ENCODE assay signal across 17 cellular contexts in genomic region chr19:2080336-2080988, GRCh38. TPM values are rescaled to one million over a fixed set of nuclear protein-coding genes. Genes with fewer than 3 reads are reported as not detected.
DNase-seq lines count a peak whose midpoint lies in the region; ATAC-seq, FAIRE-seq and TF ChIP-seq lines count a peak whose summit lies in the region.
"Had no signal": no experiment of that assay in that cellular context is flagged by ENCODE, and none has a peak within 500 bp of the region (broad histone marks: within the 10 kb centered on the region; RNA-seq: fewer than 3 reads in every experiment).

No MANE protein-coding gene starts in this region.

- ATAC-seq in RWPE2 (ENCODE audit: low read depth), result no peak
- ATAC-seq in GM19395 (IDR thresholded peaks at IDR 0.05; ENCODE audit: unreplicated experiment), result no peak

- no peak for FAIRE-seq in RCC 7860 (lab: Jason Lieb, UNC)

- H3K36me3 ChIP-seq in RWPE2 (ENCODE audit: low read depth), result peaks cover 87% of the 10 kb centered on the region
- peaks cover 32% of the 10 kb centered on the region for H3K36me3 ChIP-seq in endodermal cell (ENCODE audit: control insufficient read depth, insufficient read depth, low read length)
- H3K36me3 ChIP-seq in sigmoid colon, result peaks cover 22 to 91% (median 46%) of the 10 kb centered on the region in 4 donors
- H3K36me3 ChIP-seq: SJCRH30 had no signal

- H3K9ac ChIP-seq in endodermal cell (ENCODE audit: extremely low read depth, low read length, poor library complexity, severe bottlenecking), result no peak overlapping the region

- H3K4me3 ChIP-seq in RWPE2 (ENCODE audit: severe bottlenecking) (no peak overlapping the region), endodermal cell (ENCODE audit: low read length) (no peak overlapping the region), sigmoid colon (no peak overlapping the region)
- H3K4me3 ChIP-seq: dorsolateral prefrontal cortex, SJCRH30, vagina had no signal

- H3K4me3 Mint-ChIP-seq in T-helper 2 cell treated with Interferon-gamma antibody and Interleukin-4, amounts not matched to agents 5 μg/mL and 100 μg/mL, for 36 hours, result peak overlapping the region; percentile 95
- no peak overlapping the region for H3K4me3 Mint-ChIP-seq in endodermal cell

- TF ChIP-seq CTCF in RWPE2 (IDR thresholded peaks at IDR 0.05; ENCODE audit: poor library complexity, severe bottlenecking), result no peak
- TF ChIP-seq CTCF in endodermal cell (conservative IDR thresholded peaks at IDR 0.05), result no peak
- TF ChIP-seq CTCF in sigmoid colon (IDR thresholded peaks at IDR 0.05), result no peak

- no peak for TF ChIP-seq POLR2A in sigmoid colon (IDR thresholded peaks at IDR 0.05)

- H3K27me3 Mint-ChIP-seq in T-helper 2 cell treated with Interferon-gamma antibody and Interleukin-4, amounts not matched to agents 5 μg/mL and 100 μg/mL, for 36 hours (ENCODE audit: low read depth), result peaks cover 2% of the 10 kb centered on the region
- no peaks in the 10 kb centered on the region for H3K27me3 Mint-ChIP-seq in endodermal cell (ENCODE audit: insufficient read depth)

- H3K27me3 ChIP-seq in RWPE2 (ENCODE audit: insufficient read depth, poor library complexity, severe bottlenecking) (no peaks in the 10 kb centered on the region), endodermal cell (ENCODE audit: control insufficient read depth, insufficient read depth, low read length, poor library complexity, severe bottlenecking) (no peaks in the 10 kb centered on the region), sigmoid colon (no peaks in the 10 kb centered on the region)
- H3K27me3 ChIP-seq: dorsolateral prefrontal cortex, SJCRH30, vagina had no signal

- H3K9me3 ChIP-seq in RWPE2 (ENCODE audit: severe bottlenecking) (no peaks in the 10 kb centered on the region), endodermal cell (ENCODE audit: control insufficient read depth, low read length) (no peaks in the 10 kb centered on the region), sigmoid colon (no peaks in the 10 kb centered on the region)
- H3K9me3 ChIP-seq: SJCRH30, vagina had no signal

- no peak for TF ChIP-seq EP300 in sigmoid colon (IDR thresholded peaks at IDR 0.05)

- DNase-seq in T-helper 2 cell treated with Interferon-gamma antibody and Interleukin-4, amounts not matched to agents 5 μg/mL and 100 μg/mL, for 36 hours (ENCODE audit: low spot score), result no peak
- no peak for DNase-seq in T-helper 2 cell
- no peak for DNase-seq in RWPE2 (ENCODE audit: low spot score)
- no peak for DNase-seq in endodermal cell
- no peak for DNase-seq in sigmoid colon
- no peak for DNase-seq in NK-92 treated with Interleukin-12 subunit alpha and Interleukin-12 subunit beta, amount 100 ng/mL, for 24 hours (lab: John Stamatoyannopoulos, UW)
- DNase-seq in RCC 7860 (ENCODE audit: low spot score), result no peak
- DNase-seq: amniotic stem cell; DMS153; dorsolateral prefrontal cortex; NCI-H1092; NCI-H524; occipital lobe; SJCRH30; stimulated activated CD4-positive, alpha-beta T cell treated with anti-CD3 and anti-CD28 coated beads, Interleukin-12 subunit alpha, Interleukin-12 subunit beta, amount 100 ng/mL, for 4 hours had no signal

- no peaks in the 10 kb centered on the region for H3K9me3 Mint-ChIP-seq in T-helper 2 cell treated with Interferon-gamma antibody and Interleukin-4, amounts not matched to agents 5 μg/mL and 100 μg/mL, for 36 hours
- H3K9me3 Mint-ChIP-seq in endodermal cell, result no peaks in the 10 kb centered on the region

- peak overlapping the region; percentile 98 for H3K27ac Mint-ChIP-seq in T-helper 2 cell treated with Interferon-gamma antibody and Interleukin-4, amounts not matched to agents 5 μg/mL and 100 μg/mL, for 36 hours
- H3K27ac Mint-ChIP-seq in endodermal cell, result peak overlapping the region; percentile 10

- WGBS in endodermal cell (ENCODE audit: insufficient coverage in 1 of 2, insufficient read length in 1 of 2), 2 experiments, result 93 to 95% methylated on average over 17 to 23 of the region's 23 CpGs
- WGBS in sigmoid colon, 2 donors, result 79 to 80% methylated on average over 23 of the region's 23 CpGs

- H3K4me1 Mint-ChIP-seq in T-helper 2 cell treated with Interferon-gamma antibody and Interleukin-4, amounts not matched to agents 5 μg/mL and 100 μg/mL, for 36 hours (ENCODE audit: low read depth), result peaks cover 34% of the 10 kb centered on the region
- no peaks in the 10 kb centered on the region for H3K4me1 Mint-ChIP-seq in endodermal cell

- peaks cover 78% of the 10 kb centered on the region for H3K36me3 Mint-ChIP-seq in T-helper 2 cell treated with Interferon-gamma antibody and Interleukin-4, amounts not matched to agents 5 μg/mL and 100 μg/mL, for 36 hours (ENCODE audit: low read depth)
- peaks cover 38% of the 10 kb centered on the region for H3K36me3 Mint-ChIP-seq in endodermal cell (ENCODE audit: low read depth)

- peak overlapping the region; percentile 47 for H3K27ac ChIP-seq in RWPE2 (ENCODE audit: poor library complexity, severe bottlenecking)
- H3K27ac ChIP-seq in endodermal cell (ENCODE audit: low read depth, low read length), result no peak overlapping the region
- peak overlapping the region in 3 of 4 donors; percentile 27 to 48 (median 40) for H3K27ac ChIP-seq in sigmoid colon
- H3K27ac ChIP-seq: dorsolateral prefrontal cortex, SJCRH30, vagina had no signal

- H3K4me1 ChIP-seq in RWPE2 (ENCODE audit: insufficient read depth, poor library complexity, severe bottlenecking), result peaks cover 15% of the 10 kb centered on the region
- H3K4me1 ChIP-seq in endodermal cell (ENCODE audit: control insufficient read depth, insufficient read depth, low read length), result no peaks in the 10 kb centered on the region
- peaks cover 0 to 50% (median 42%) of the 10 kb centered on the region in 4 donors for H3K4me1 ChIP-seq in sigmoid colon
- H3K4me1 ChIP-seq: SJCRH30 had no signal

- intact Hi-C loops in sigmoid colon (cut with DNase I), result no loop called here

RNA-seq across cellular contexts. Expression of gene MOB3A, which starts 15.7 kb away (rescaled TPM):
- total RNA-seq in endodermal cell (10 to 100 TPM; 20.9 to 21.8 TPM), sigmoid colon (10 to 100 TPM; 25.7 to 65.4 (median 32.0) TPM)
- polyA plus RNA-seq in endodermal cell (2013, experiment 1 of 2), result 16.9 TPM
- 15.9 TPM for polyA plus RNA-seq in endodermal cell (2013, experiment 2 of 2)
- 10 to 100 TPM; 14.4 to 36.1 (median 14.6) TPM for polyA plus RNA-seq in sigmoid colon

RNA-seq across cellular contexts. Expression of gene IZUMO4, which starts 16.3 kb away (rescaled TPM):
- total RNA-seq in endodermal cell, result 1 to 10 TPM; 4.3 to 5.4 TPM
- 4.3 TPM for polyA plus RNA-seq in endodermal cell (2013, experiment 1 of 2)
- polyA plus RNA-seq in endodermal cell (2013, experiment 2 of 2), result 4.6 TPM
- 1 to 10 TPM; 2.3 to 6.0 (median 4.6) TPM for total RNA-seq in sigmoid colon
- polyA plus RNA-seq in sigmoid colon, result 1 to 10 TPM; 2.4 to 8.5 (median 3.5) TPM

RNA-seq across cellular contexts. Expression of gene MKNK2, which starts 29.4 kb away (rescaled TPM):
- total RNA-seq in endodermal cell (100 to 1,000 TPM; 120 to 123 TPM), sigmoid colon (100 to 1,000 TPM in 3 of 4 donors, 10 to 100 TPM in 1; 83.1 to 124 (median 107) TPM)
- 63.1 TPM for polyA plus RNA-seq in endodermal cell (2013, experiment 1 of 2)
- polyA plus RNA-seq in endodermal cell (2013, experiment 2 of 2), result 58.0 TPM
- 100 to 1,000 TPM; 121 to 157 (median 129) TPM for polyA plus RNA-seq in sigmoid colon
